In genomic region chr9:105244274-105244995, GRCh38 we compare ENCODE assay signal across 8 cellular contexts. TPM values are rescaled to one million over a fixed set of nuclear protein-coding genes. Genes with fewer than 3 reads are reported as not detected.
DNase-seq lines count a peak whose midpoint lies in the region; ATAC-seq and TF ChIP-seq lines count a peak whose summit lies in the region.

Gene SLC44A1, plus strand, starts transcription at chr9:105244651. Its CDS starts 218 bp downstream, at chr9:105244869.

- peak within 1 kb of the TSS; percentile 92 for H3K9ac ChIP-seq in iPS-20b (ENCODE audit: low read depth, low read length)

- peak within 1 kb of the TSS; percentile 97 for H2AFZ ChIP-seq in ACC112 (ENCODE audit: low read length, unreplicated experiment)

- H3K27me3 ChIP-seq in ACC112 (ENCODE audit: insufficient read depth, low read length) (no peaks in the 10 kb centered on the region), breast epithelium (no peaks in the 10 kb centered on the region), iPS-20b (ENCODE audit: insufficient read depth, low read length) (peaks cover 3% of the 10 kb centered on the region; the same call in 1 of the 2 replicates)

- intact Hi-C loops in breast epithelium (cut with DNase I; ENCODE audit: low total_unique reads) = no loop called here

- H3K9me3 ChIP-seq in breast epithelium = no peaks in the 10 kb centered on the region
- H3K9me3 ChIP-seq in iPS-20b (ENCODE audit: insufficient read depth, low read depth, low read length) = no peaks in the 10 kb centered on the region

- no peak for TF ChIP-seq POLR2A in breast epithelium (IDR thresholded peaks at IDR 0.05)

- ATAC-seq in GM18868 (IDR thresholded peaks at IDR 0.05; ENCODE audit: unreplicated experiment) (peak; percentile 87), HG03103 (IDR thresholded peaks at IDR 0.05; ENCODE audit: low read depth, unreplicated experiment) (peak; percentile 87)

- H3K36me3 ChIP-seq in ACC112 (ENCODE audit: insufficient read depth, low read length) (no peaks in the 10 kb centered on the region), breast epithelium (no peaks in the 10 kb centered on the region), iPS-20b (ENCODE audit: insufficient read depth, low read depth, low read length) (no peaks in the 10 kb centered on the region)

- peaks cover 44% of the 10 kb centered on the region for H3K79me2 ChIP-seq in ACC112 (ENCODE audit: control insufficient read depth, insufficient read depth, low read length, unreplicated experiment)

- TF ChIP-seq CTCF in VCaP (conservative IDR thresholded peaks at IDR 0.05) = no peak
- no peak for TF ChIP-seq CTCF in breast epithelium (IDR thresholded peaks at IDR 0.05)

- H3K4me3 ChIP-seq in ACC112 (ENCODE audit: low read depth, low read length) = peak within 1 kb of the TSS; percentile 96
- H3K4me3 ChIP-seq in breast epithelium = peak within 1 kb of the TSS; percentile 89 to 93 (median 90)
- H3K4me3 ChIP-seq in iPS-20b (ENCODE audit: low read length) = peak within 1 kb of the TSS; percentile 84
- peak within 1 kb of the TSS; percentile 76 to 93 (median 89) for H3K4me3 ChIP-seq in skin epidermis

- peak; percentile 97 for DNase-seq in NCI-H2171 (lab: John Stamatoyannopoulos, UW)
- peak; percentile 96 to 97 for DNase-seq in breast epithelium (ENCODE audit: low spot score in 2 of 2)

- H3K4me1 ChIP-seq in ACC112 (ENCODE audit: control insufficient read depth, insufficient read depth, low read length, unreplicated experiment) (peaks cover 42% of the 10 kb centered on the region), breast epithelium (peaks cover 0 to 6% of the 10 kb centered on the region in 2 donors), iPS-20b (ENCODE audit: insufficient read depth, low read length) (peaks cover 62% of the 10 kb centered on the region)

- H3K27ac ChIP-seq in ACC112 (ENCODE audit: low read depth, low read length) (peak within 1 kb of the TSS; percentile 80), VCaP (peak within 1 kb of the TSS; percentile 96), breast epithelium (peak within 1 kb of the TSS; percentile 90 to 93), iPS-20b (ENCODE audit: low read length) (peak within 1 kb of the TSS; percentile 84), skin epidermis (peak within 1 kb of the TSS; percentile 57 to 89 (median 83))

RNA-seq across cellular contexts. Expression of gene SLC44A1, which starts in this region (rescaled TPM):
- total RNA-seq in breast epithelium = 10 to 100 TPM; 53.7 to 62.6 (median 61.1) TPM

Comparison
In these comparisons a context has a peak if more than half of its experiments do, and no peak if none do; other contexts are left out.
1. Peak in every context shown above with its lines: DNase-seq, ATAC-seq, H3K4me3 ChIP-seq and H3K27ac ChIP-seq.